Comparison of ENCODE assay signal across 8 cellular contexts in genomic region chr6:24402697-24403500, GRCh38. TPM values are rescaled to one million over a fixed set of nuclear protein-coding genes. Genes with fewer than 3 reads are reported as not detected.
DNase-seq lines count a peak whose midpoint lies in the region; ATAC-seq, FAIRE-seq and TF ChIP-seq lines count a peak whose summit lies in the region.

Gene MRS2 (plus strand): TSS chr6:24402936. CDS start chr6:24403047, 111 bp downstream.

- WGBS in mammary epithelial cell (ENCODE audit: low coverage, missing lambda C conversion rate), result 1% methylated on average over 23 of the region's 63 CpGs
- WGBS in small intestine, 3 donors, result 0 to 1% (median 0%) methylated on average over 63 of the region's 63 CpGs

- DNase-seq in ACHN (peak; percentile 78), NCI-H2171 treated with DMSO at 0.1 percent for 48 hours (lab: John Stamatoyannopoulos, UW) (peak; percentile 93), mammary epithelial cell (peak; percentile 92), small intestine (peak; percentile 96)

- H3K27me3 ChIP-seq in mammary epithelial cell (ENCODE audit: insufficient read depth, low read length), result no peaks in the 10 kb centered on the region
- H3K27me3 ChIP-seq in iPS-20b (ENCODE audit: insufficient read depth, low read length), result no peaks in the 10 kb centered on the region
- peaks cover 0 to 4% of the 10 kb centered on the region in 2 donors for H3K27me3 ChIP-seq in small intestine (ENCODE audit: control insufficient read depth in 2 of 2, insufficient read depth in 2 of 2, low read length in 2 of 2)

- H3K79me2 ChIP-seq in mammary epithelial cell (ENCODE audit: insufficient read depth, low read length), result peaks cover 47% of the 10 kb centered on the region

- H3K36me3 ChIP-seq in mammary epithelial cell (ENCODE audit: insufficient read depth, low read length), result peaks cover 14% of the 10 kb centered on the region
- peaks cover 28% of the 10 kb centered on the region for H3K36me3 ChIP-seq in iPS-20b (ENCODE audit: insufficient read depth, low read depth, low read length)
- peaks cover 0 to 3% of the 10 kb centered on the region in 2 donors for H3K36me3 ChIP-seq in small intestine (ENCODE audit: control insufficient read depth in 2 of 2, insufficient read depth in 2 of 2, low read length in 2 of 2)

- no peaks in the 10 kb centered on the region for H3K9me3 ChIP-seq in mammary epithelial cell (replicated peaks; ENCODE audit: insufficient read depth, low read length)
- H3K9me3 ChIP-seq in iPS-20b (ENCODE audit: insufficient read depth, low read depth, low read length), result no peaks in the 10 kb centered on the region
- no peaks in the 10 kb centered on the region for H3K9me3 ChIP-seq in small intestine (ENCODE audit: control insufficient read depth, low read depth)

- intact Hi-C loops in mammary epithelial cell (cut with micrococcal nuclease), result no loop called here

- H2AFZ ChIP-seq in mammary epithelial cell (ENCODE audit: low read depth, low read length), result peak within 1 kb of the TSS; percentile 100

- peak within 1 kb of the TSS; percentile 70 for H3K27ac ChIP-seq in mammary epithelial cell (ENCODE audit: insufficient read depth, low read depth, low read length)
- peak within 1 kb of the TSS; percentile 60 for H3K27ac ChIP-seq in iPS-20b (ENCODE audit: low read length)
- H3K27ac ChIP-seq in small intestine (ENCODE audit: low read depth in 1 of 2, low read length in 1 of 2), result peak within 1 kb of the TSS; percentile 49 to 75

- TF ChIP-seq CTCF in WI38 (IDR thresholded peaks at IDR 0.05; ENCODE audit: low read depth, low read length) (no peak), mammary epithelial cell (conservative IDR thresholded peaks at IDR 0.05 in 1 of 2, IDR thresholded peaks at IDR 0.05 in 1 of 2; ENCODE audit: extremely low read depth in 1 of 2, insufficient read depth in 1 of 2, low read depth in 1 of 2, low read length in 2 of 2) (no peak)

- BruUV-seq in mammary epithelial cell (replicated peaks; lab: Mats Ljungman, UMichigan), result no TSS peak

- H4K20me1 ChIP-seq in mammary epithelial cell (ENCODE audit: insufficient read depth, low read length), result no peaks in the 10 kb centered on the region

- H3K4me3 ChIP-seq in WI38 (ENCODE audit: low read depth, low read length) (peak within 1 kb of the TSS; percentile 82), mammary epithelial cell (replicated peaks in 1 of 3; ENCODE audit: insufficient read depth in 1 of 3, low read depth in 2 of 3, low read length in 3 of 3) (peak within 1 kb of the TSS; percentile 70 to 100 (median 86)), iPS-20b (ENCODE audit: low read length) (peak within 1 kb of the TSS; percentile 80), small intestine (ENCODE audit: low read depth in 1 of 2, low read length in 2 of 2) (peak within 1 kb of the TSS; percentile 90 to 96)

- in situ Hi-C loops in ACHN (cut with HindIII; ENCODE audit: low pct_ligation_motif_present, low pct_unique_long_range_greater_than_20kb, low sequenced_read_pairs) (no loop called here), mammary epithelial cell (cut with MboI; ENCODE audit: low sequenced_read_pairs in 2 of 2) (no loop called here)

- CTCF ChIA-PET in mammary epithelial cell (lab: Charles Lee; ENCODE audit: low non-redundant PET), result interaction anchor here (0.6 kb wide), 2 partner anchors 68 to 122 kb away, joined by 3 to 7 read pairs; no protein-coding TSS in a partner anchor

- ATAC-seq in GM18867 (IDR thresholded peaks at IDR 0.05; ENCODE audit: unreplicated experiment) (peak; percentile 98), HG03097 (IDR thresholded peaks at IDR 0.05; ENCODE audit: low FRiP score, unreplicated experiment) (peak; percentile 92)

- H3K4me1 ChIP-seq in mammary epithelial cell (ENCODE audit: insufficient read depth, low read length) (peaks cover 5% of the 10 kb centered on the region), iPS-20b (ENCODE audit: insufficient read depth, low read length) (peaks cover 24% of the 10 kb centered on the region), small intestine (ENCODE audit: control insufficient read depth in 2 of 2, insufficient read depth in 1 of 2, low read depth in 1 of 2, low read length in 1 of 2) (peaks cover 0 to 3% of the 10 kb centered on the region in 2 donors)

- peak within 1 kb of the TSS; percentile 84 for H3K4me2 ChIP-seq in mammary epithelial cell (ENCODE audit: insufficient read depth, low read depth, low read length)

- dilution Hi-C loops in mammary epithelial cell (cut with HindIII; ENCODE audit: low sequenced_read_pairs), result no loop called here

- FAIRE-seq in small intestine (lab: Jason Lieb, UNC), result no peak

- H3K9ac ChIP-seq in mammary epithelial cell (ENCODE audit: insufficient read depth, low read length), result peak within 1 kb of the TSS; percentile 79
- H3K9ac ChIP-seq in iPS-20b (ENCODE audit: low read depth, low read length), result peak within 1 kb of the TSS; percentile 81

RNA-seq across cellular contexts. Expression of gene MRS2, which starts in this region (rescaled TPM):
- total RNA-seq in mammary epithelial cell, result 10 to 100 TPM; 23.0 to 26.8 TPM
- 18.2 TPM for polyA plus RNA-seq in mammary epithelial cell
- polyA minus RNA-seq in mammary epithelial cell, result 98.2 TPM
- polyA plus RNA-seq in small intestine, result 10 to 100 TPM in 2 of 3 donors, 1 to 10 TPM in 1; 7.0 to 18.2 (median 12.3) TPM

Comparison
In these comparisons a context has a peak if more than half of its experiments do, and no peak if none do; other contexts are left out.
1. Peak in every context shown above with its lines: DNase-seq, ATAC-seq, H3K4me3 ChIP-seq and H3K27ac ChIP-seq.